In genomic region chr11:67732045-67732787, GRCh38 we compare ENCODE assay signal across 8 cellular contexts. TPM values are rescaled to one million over a fixed set of nuclear protein-coding genes. Genes with fewer than 3 reads are reported as not detected.
DNase-seq lines count a peak whose midpoint lies in the region; TF ChIP-seq lines count a peak whose summit lies in the region.

No MANE protein-coding gene starts in this region.

- peak; percentile 54 for DNase-seq in COR-L47 (lab: John Stamatoyannopoulos, UW)
- DNase-seq in LHCN-M2 (ENCODE audit: low read depth), result peak; percentile 3
- DNase-seq in activated CD8-positive, alpha-beta memory T cell treated with anti-CD3 and anti-CD28 coated beads for 24 hours, result peak; percentile 70
- no peak for DNase-seq in foreskin fibroblast
- peak; percentile 28 for DNase-seq in stimulated activated CD8-positive, alpha-beta memory T cell treated with anti-CD3 and anti-CD28 coated beads, Interleukin-12 subunit alpha, Interleukin-12 subunit beta, amount 100 ng/mL, for 1 hour (ENCODE audit: low read depth)
- no peak for DNase-seq in dedifferentiated amniotic fluid mesenchymal stem cell (ENCODE audit: extremely low spot score)
- DNase-seq in NCI-H446 (lab: John Stamatoyannopoulos, UW), result no peak
- DNase-seq in NCI-H1105 (lab: John Stamatoyannopoulos, UW), result no peak

- TF ChIP-seq CTCF in foreskin fibroblast (IDR thresholded peaks at IDR 0.05; ENCODE audit: low read depth, low read length), result peak; percentile 21

- H3K4me3 ChIP-seq in foreskin fibroblast (ENCODE audit: low read depth in 1 of 2, low read length in 2 of 2), result no peak overlapping the region

RNA-seq across cellular contexts. Expression of gene ALDH3B2, which starts 57.8 kb away (rescaled TPM):
- not detected in 2 replicates for total RNA-seq in LHCN-M2 (2014; rRNA removed)
- not detected for polyA plus RNA-seq in LHCN-M2 (2012)

Comparison
In these comparisons a context has a peak if more than half of its experiments do, and no peak if none do; other contexts are left out.
1. DNase-seq: peak in COR-L47 (single experiment), LHCN-M2 (single experiment), activated CD8-positive, alpha-beta memory T cell treated with anti-CD3 and anti-CD28 coated beads for 24 hours (single experiment) and stimulated activated CD8-positive, alpha-beta memory T cell treated with anti-CD3 and anti-CD28 coated beads, Interleukin-12 subunit alpha, Interleukin-12 subunit beta, amount 100 ng/mL, for 1 hour (single experiment); none in foreskin fibroblast (0 of 2), dedifferentiated amniotic fluid mesenchymal stem cell (single experiment), NCI-H446 (0 of 2) and NCI-H1105 (single experiment).